ENCODE assay signal across 8 cellular contexts in the genomic region with DNA sequence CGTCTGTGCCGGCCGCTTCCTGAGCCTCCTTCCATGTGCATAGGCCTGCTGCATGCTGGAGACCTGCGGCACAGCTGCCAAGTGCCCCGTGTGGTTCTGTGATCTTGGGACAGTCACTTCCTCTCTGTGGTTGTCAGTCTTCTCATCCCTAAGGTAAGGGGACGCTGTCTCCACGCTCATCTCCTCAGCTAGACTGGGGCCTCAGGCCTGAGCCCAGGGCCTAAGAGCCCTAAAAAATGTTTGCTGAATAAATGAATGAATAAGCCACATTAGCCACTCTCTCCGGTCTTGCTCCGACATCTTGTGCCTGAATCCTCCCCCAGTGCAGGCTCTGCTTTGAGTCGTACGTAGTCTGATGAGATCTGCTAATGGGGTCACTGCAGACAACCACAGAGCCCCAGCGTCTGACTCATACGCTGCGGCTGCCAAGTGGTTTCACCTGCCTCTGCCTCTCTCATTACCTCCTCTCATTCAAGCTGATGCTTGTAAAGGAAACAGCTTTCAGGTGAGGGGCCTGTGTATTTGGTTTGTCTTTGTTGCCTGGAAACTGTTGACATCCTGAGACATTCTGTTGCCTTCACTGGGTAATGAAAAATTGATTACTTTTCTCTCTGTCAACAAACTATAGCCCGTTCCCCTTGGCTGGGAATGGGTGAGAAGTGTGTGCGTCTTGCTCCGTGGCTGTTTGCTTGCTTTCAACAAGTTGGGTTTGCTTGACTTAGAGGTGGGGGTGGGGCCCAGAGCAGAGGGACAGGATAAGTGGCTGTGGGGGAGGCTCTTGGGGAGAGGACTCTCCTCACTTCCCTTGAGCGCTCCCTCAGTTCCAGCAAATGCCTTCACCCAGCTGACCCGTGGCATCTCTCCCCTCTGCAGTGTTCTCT. TPM values are rescaled to one million over a fixed set of nuclear protein-coding genes. Genes with fewer than 3 reads are reported as not detected.
DNase-seq lines count a peak whose midpoint lies in the region; ATAC-seq, FAIRE-seq and TF ChIP-seq lines count a peak whose summit lies in the region.

No MANE protein-coding gene starts in this region.

- TF ChIP-seq CTCF in D721Med (IDR thresholded peaks at IDR 0.05; ENCODE audit: insufficient read depth, missing control alignments) = no peak

- intact Hi-C loops in sciatic nerve (cut with DNase I) = no loop called here

- ATAC-seq in GM18867 (IDR thresholded peaks at IDR 0.05; ENCODE audit: unreplicated experiment) (peak; percentile 76), sciatic nerve (no peak)

- no peak for FAIRE-seq in D721Med (lab: Jason Lieb, UNC)

- DNase-seq in NCI-H2171 treated with DMSO at 0.1 percent for 48 hours (lab: John Stamatoyannopoulos, UW) (peak; percentile 87), sciatic nerve (ENCODE audit: low spot score) (peak; percentile 42), D721Med (ENCODE audit: insufficient read length, low spot score) (no peak), GF-D8 (lab: John Stamatoyannopoulos, UW) (no peak), medulla oblongata (ENCODE audit: extremely low spot score) (no peak)
- peak; percentile 75 to 81 for DNase-seq in activated CD4-positive, alpha-beta T cell treated with anti-CD3 and anti-CD28 coated beads, Interleukin-2, amount 50 U/mL, for 48 hours
- peak; percentile 59 for DNase-seq in effector CD8-positive, alpha-beta T cell (lab: John Stamatoyannopoulos, UW)

RNA-seq across cellular contexts. Expression of a gene that starts 15.9 kb away (rescaled TPM):
- 1,014 TPM for total RNA-seq in sciatic nerve

RNA-seq across cellular contexts. Expression of a gene that starts 54.3 kb away (rescaled TPM):
- total RNA-seq in sciatic nerve = 11.8 TPM

Comparison
In these comparisons a context has a peak if more than half of its experiments do, and no peak if none do; other contexts are left out.
1. DNase-seq: peak in NCI-H2171 treated with DMSO at 0.1 percent for 48 hours (single experiment), activated CD4-positive, alpha-beta T cell treated with anti-CD3 and anti-CD28 coated beads, Interleukin-2, amount 50 U/mL, for 48 hours (2 of 2), effector CD8-positive, alpha-beta T cell (single experiment) and sciatic nerve (single experiment); none in D721Med (single experiment), GF-D8 (single experiment) and medulla oblongata (single experiment).